In the genomic region with DNA sequence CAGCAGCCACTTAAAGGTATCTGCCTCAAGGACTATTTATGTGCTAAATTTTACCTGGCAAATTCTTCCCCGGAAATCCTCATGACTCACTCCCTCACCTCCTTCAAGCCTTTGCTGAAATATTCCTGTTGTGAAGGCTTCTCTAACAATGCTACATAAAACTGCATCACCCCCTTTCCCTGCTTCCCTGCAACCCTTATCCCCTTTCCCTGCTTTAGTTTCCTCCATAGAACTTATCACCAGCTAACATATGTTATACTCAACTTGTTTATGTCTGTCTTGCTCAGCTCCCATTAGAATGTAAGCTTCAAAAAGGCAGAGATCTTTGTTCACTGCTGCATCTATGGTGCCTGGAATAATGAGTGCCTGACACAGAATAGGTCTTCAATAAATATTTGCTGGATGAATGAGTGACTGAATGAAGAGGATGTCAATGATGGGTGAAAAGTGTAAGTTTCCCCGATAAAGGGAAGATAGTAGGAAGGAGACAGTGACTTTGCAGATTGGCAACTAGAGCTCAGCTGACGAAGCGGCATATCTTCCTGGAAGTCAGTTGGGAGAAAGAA, we compare ENCODE assay signal across 1 cellular context.
TF ChIP-seq lines count a peak whose summit lies in the region.

No MANE protein-coding gene starts in this region.

TF ChIP-seq in IMR-90, 13 proteins besides CTCF, POLR2A, EP300 and RAD21 (continued from another document):
- TF ChIP-seq BHLHE40 (IDR thresholded peaks at IDR 0.05; ENCODE audit: low read depth, low read length) = no peak
- no peak for TF ChIP-seq MAZ (IDR thresholded peaks at IDR 0.05; ENCODE audit: borderline replicate concordance, low read depth, low read length)
- TF ChIP-seq CHD1 (IDR thresholded peaks at IDR 0.05; ENCODE audit: low read depth, low read length) = no peak
